In genomic region chr20:13336308-13337089, GRCh38 we compare ENCODE assay signal across 10 cellular contexts.
A peak's percentile ranks its signal among the peaks of the same experiment; 100 is the strongest.
DNase-seq lines count a peak whose midpoint lies in the region; ATAC-seq lines count a peak whose summit lies in the region.
"Had no signal": no experiment of that assay in that cellular context is flagged by ENCODE, and none has a peak within 500 bp of the region (broad histone marks: within the 10 kb centered on the region; RNA-seq: fewer than 3 reads in every experiment).

No MANE protein-coding gene starts in this region.

- peaks cover 6% of the 10 kb centered on the region for H3K27me3 Mint-ChIP-seq in activated T-cell treated with anti-CD3 and anti-CD28 coated beads, Interleukin-2, amount 50 U/mL, for 24 hours
- H3K27me3 Mint-ChIP-seq in activated T-helper 2 cell treated with anti-CD3 and anti-CD28 coated beads, Interferon-gamma antibody, Interleukin-2, Interleukin-4, amounts not matched to agents 10 μg/mL and 5 μg/mL and 100 μg/mL, durations not matched to agents 14 hours and 24 hours and 36 hours (ENCODE audit: low read depth): no peaks in the 10 kb centered on the region
- peaks cover 0 to 9% (median 0%) of the 10 kb centered on the region in 5 donors for H3K27me3 Mint-ChIP-seq in naive thymus-derived CD8-positive, alpha-beta T cell
- H3K27me3 Mint-ChIP-seq: brain had no signal

- POLR2A ChIA-PET in naive thymus-derived CD8-positive, alpha-beta T cell (lab: Charles Lee): no interaction called here

- no peaks in the 10 kb centered on the region for H3K36me3 Mint-ChIP-seq in activated T-cell treated with anti-CD3 and anti-CD28 coated beads, Interleukin-2, amount 50 U/mL, for 24 hours (ENCODE audit: low read depth)
- H3K36me3 Mint-ChIP-seq in activated T-helper 2 cell treated with anti-CD3 and anti-CD28 coated beads, Interferon-gamma antibody, Interleukin-2, Interleukin-4, amounts not matched to agents 10 μg/mL and 5 μg/mL and 100 μg/mL, durations not matched to agents 14 hours and 24 hours and 36 hours (ENCODE audit: low read depth): peaks cover 3% of the 10 kb centered on the region
- H3K36me3 Mint-ChIP-seq in naive thymus-derived CD8-positive, alpha-beta T cell: no peaks in the 10 kb centered on the region
- H3K36me3 Mint-ChIP-seq: brain; natural killer cell treated with Interleukin-12 subunit alpha and Interleukin-12 subunit beta and Interleukin-15 and Interleukin-18, amount 100 ng/mL, for 72 hours had no signal

- DNase-seq in activated T-cell treated with anti-CD3 and anti-CD28 coated beads, Interleukin-2, amount 50 U/mL, for 24 hours: no peak
- no peak for DNase-seq in activated T-cell treated with anti-CD3 and anti-CD28 coated beads, Interleukin-2, amount 50 U/mL, for 1 hour
- DNase-seq in activated T-helper 2 cell treated with anti-CD3 and anti-CD28 coated beads, Interferon-gamma antibody, Interleukin-2, Interleukin-4, amounts not matched to agents 10 μg/mL and 5 μg/mL and 100 μg/mL, durations not matched to agents 14 hours and 24 hours and 36 hours (ENCODE audit: low spot score): no peak
- DNase-seq in renal cortical epithelial cell (ENCODE audit: low read depth) (peak; percentile 98), left colon (no peak)
- no peak for DNase-seq in naive thymus-derived CD8-positive, alpha-beta T cell
- DNase-seq in stimulated activated naive CD4-positive, alpha-beta T cell treated with Interleukin-2 at 50 U/mL for 16 hours (lab: John Stamatoyannopoulos, UW): no peak

- peaks cover 35% of the 10 kb centered on the region for H3K4me1 Mint-ChIP-seq in activated T-cell treated with anti-CD3 and anti-CD28 coated beads, Interleukin-2, amount 50 U/mL, for 24 hours (ENCODE audit: low read depth)
- H3K4me1 Mint-ChIP-seq in activated T-helper 2 cell treated with anti-CD3 and anti-CD28 coated beads, Interferon-gamma antibody, Interleukin-2, Interleukin-4, amounts not matched to agents 10 μg/mL and 5 μg/mL and 100 μg/mL, durations not matched to agents 14 hours and 24 hours and 36 hours (ENCODE audit: low read depth): peaks cover 59% of the 10 kb centered on the region
- H3K4me1 Mint-ChIP-seq in naive thymus-derived CD8-positive, alpha-beta T cell: peaks cover 0 to 2% (median 0%) of the 10 kb centered on the region in 4 donors
- H3K4me1 Mint-ChIP-seq: brain had no signal

- intact Hi-C loops in activated T-helper 2 cell treated with anti-CD3 and anti-CD28 coated beads, Interferon-gamma antibody, Interleukin-2, Interleukin-4, amounts not matched to agents 10 μg/mL and 5 μg/mL and 100 μg/mL, durations not matched to agents 14 hours and 24 hours and 36 hours (cut with micrococcal nuclease): no loop called here
- intact Hi-C loops in left colon (cut with DNase I, micrococcal nuclease): no loop called here

- ATAC-seq in HG02870 (IDR thresholded peaks at IDR 0.05; ENCODE audit: unreplicated experiment) (peak; percentile 43), left colon (no peak)
- no peak for ATAC-seq in naive thymus-derived CD8-positive, alpha-beta T cell
- ATAC-seq: natural killer cell treated with Interleukin-12 subunit alpha and Interleukin-12 subunit beta and Interleukin-15 and Interleukin-18, amount 100 ng/mL, for 72 hours had no signal

- H3K4me3 Mint-ChIP-seq in activated T-cell treated with anti-CD3 and anti-CD28 coated beads, Interleukin-2, amount 50 U/mL, for 24 hours: no peak overlapping the region
- no peak overlapping the region for H3K4me3 Mint-ChIP-seq in activated T-helper 2 cell treated with anti-CD3 and anti-CD28 coated beads, Interferon-gamma antibody, Interleukin-2, Interleukin-4, amounts not matched to agents 10 μg/mL and 5 μg/mL and 100 μg/mL, durations not matched to agents 14 hours and 24 hours and 36 hours (ENCODE audit: low read depth)
- no peak overlapping the region for H3K4me3 Mint-ChIP-seq in naive thymus-derived CD8-positive, alpha-beta T cell
- H3K4me3 Mint-ChIP-seq: brain; natural killer cell treated with Interleukin-12 subunit alpha and Interleukin-12 subunit beta and Interleukin-15 and Interleukin-18, amount 100 ng/mL, for 72 hours had no signal

- peak overlapping the region; percentile 55 for H3K27ac Mint-ChIP-seq in activated T-cell treated with anti-CD3 and anti-CD28 coated beads, Interleukin-2, amount 50 U/mL, for 24 hours
- H3K27ac Mint-ChIP-seq in activated T-helper 2 cell treated with anti-CD3 and anti-CD28 coated beads, Interferon-gamma antibody, Interleukin-2, Interleukin-4, amounts not matched to agents 10 μg/mL and 5 μg/mL and 100 μg/mL, durations not matched to agents 14 hours and 24 hours and 36 hours: peak overlapping the region; percentile 89
- no peak overlapping the region for H3K27ac Mint-ChIP-seq in naive thymus-derived CD8-positive, alpha-beta T cell
- H3K27ac Mint-ChIP-seq: brain; natural killer cell treated with Interleukin-12 subunit alpha and Interleukin-12 subunit beta and Interleukin-15 and Interleukin-18, amount 100 ng/mL, for 72 hours had no signal

- H3K9me3 Mint-ChIP-seq in activated T-cell treated with anti-CD3 and anti-CD28 coated beads, Interleukin-2, amount 50 U/mL, for 24 hours: no peaks in the 10 kb centered on the region
- H3K9me3 Mint-ChIP-seq in activated T-helper 2 cell treated with anti-CD3 and anti-CD28 coated beads, Interferon-gamma antibody, Interleukin-2, Interleukin-4, amounts not matched to agents 10 μg/mL and 5 μg/mL and 100 μg/mL, durations not matched to agents 14 hours and 24 hours and 36 hours: peaks cover 7% of the 10 kb centered on the region
- H3K9me3 Mint-ChIP-seq in naive thymus-derived CD8-positive, alpha-beta T cell: no peaks in the 10 kb centered on the region
- H3K9me3 Mint-ChIP-seq: natural killer cell treated with Interleukin-12 subunit alpha and Interleukin-12 subunit beta and Interleukin-15 and Interleukin-18, amount 100 ng/mL, for 72 hours had no signal

Comparison
In these comparisons a context has a peak if more than half of its experiments do, and no peak if none do; other contexts are left out.
1. H3K27ac Mint-ChIP-seq: peak in activated T-cell treated with anti-CD3 and anti-CD28 coated beads, Interleukin-2, amount 50 U/mL, for 24 hours (single experiment) and activated T-helper 2 cell treated with anti-CD3 and anti-CD28 coated beads, Interferon-gamma antibody, Interleukin-2, Interleukin-4, amounts not matched to agents 10 μg/mL and 5 μg/mL and 100 μg/mL, durations not matched to agents 14 hours and 24 hours and 36 hours (single experiment); none in naive thymus-derived CD8-positive, alpha-beta T cell (0 of 10).